In genomic region chr5:33300209-33300742, GRCh38 we compare ENCODE assay signal across 8 cellular contexts.
DNase-seq lines count a peak whose midpoint lies in the region; ATAC-seq, FAIRE-seq and TF ChIP-seq lines count a peak whose summit lies in the region.

No MANE protein-coding gene starts in this region.

- ATAC-seq in GM19468 (IDR thresholded peaks at IDR 0.05; ENCODE audit: extremely low read depth, unreplicated experiment) (peak; percentile 70), HG03460 (IDR thresholded peaks at IDR 0.05; ENCODE audit: unreplicated experiment) (peak; percentile 56)

- FAIRE-seq in bronchial epithelial cell (lab: Jason Lieb, UNC): no peak

- H3K4me3 ChIP-seq in bronchial epithelial cell (ENCODE audit: low read depth, low read length) (no peak overlapping the region), skeletal muscle satellite cell (ENCODE audit: low read length) (no peak overlapping the region), SJCRH30 (no peak overlapping the region), MG63 (no peak overlapping the region)

- no peaks in the 10 kb centered on the region for H3K27me3 ChIP-seq in bronchial epithelial cell (ENCODE audit: control insufficient read depth, insufficient read depth, low read length)
- H3K27me3 ChIP-seq in skeletal muscle satellite cell (ENCODE audit: control insufficient read depth, insufficient read depth, low read length): no peaks in the 10 kb centered on the region
- 0 out of 2 replicates have a peak, but pooled peaks cover 3% of the 10 kb centered on the region for H3K27me3 ChIP-seq in SJCRH30
- H3K27me3 ChIP-seq in MG63: no peaks in the 10 kb centered on the region

- H3K4me1 ChIP-seq in skeletal muscle satellite cell (ENCODE audit: control insufficient read depth, insufficient read depth, low read length) (peaks cover 16% of the 10 kb centered on the region), SJCRH30 (peaks cover 8% of the 10 kb centered on the region)

- TF ChIP-seq CTCF in CD14-positive monocyte (IDR thresholded peaks at IDR 0.05): no peak
- TF ChIP-seq CTCF in bronchial epithelial cell (IDR thresholded peaks at IDR 0.05; ENCODE audit: insufficient read depth, low read length, severe bottlenecking): no peak

- H3K27ac Mint-ChIP-seq in CD14-positive monocyte: peak overlapping the region; percentile 54 to 97 (median 88)

- H3K36me3 Mint-ChIP-seq in CD14-positive monocyte: no peaks in the 10 kb centered on the region

- peak overlapping the region; percentile 67 for H3K9ac ChIP-seq in skeletal muscle satellite cell (ENCODE audit: low read depth, low read length)

- H3K9me3 ChIP-seq in skeletal muscle satellite cell (replicated peaks; ENCODE audit: low read length): no peaks in the 10 kb centered on the region
- no peaks in the 10 kb centered on the region for H3K9me3 ChIP-seq in SJCRH30 (replicated peaks)
- no peaks in the 10 kb centered on the region for H3K9me3 ChIP-seq in MG63

- H3K4me2 ChIP-seq in skeletal muscle satellite cell (ENCODE audit: low read length): peak overlapping the region; percentile 60

- H3K27ac ChIP-seq in SJCRH30: no peak overlapping the region

- DNase-seq in CD14-positive monocyte (ENCODE audit: low spot score): no peak
- DNase-seq in bronchial epithelial cell (ENCODE audit: low read depth): peak; percentile 8
- no peak for DNase-seq in HK-2 (ENCODE audit: unreplicated experiment)
- no peak for DNase-seq in SJCRH30
- DNase-seq in MG63: no peak

- intact Hi-C loops in CD14-positive monocyte (cut with micrococcal nuclease): no loop called here

- peaks cover 0 to 2% (median 1%) of the 10 kb centered on the region in 3 donors for H3K27me3 Mint-ChIP-seq in CD14-positive monocyte (ENCODE audit: low read depth in 3 of 3)

- H3K4me1 Mint-ChIP-seq in CD14-positive monocyte: peaks cover 18% of the 10 kb centered on the region

- peak overlapping the region in 1 of 2 donors; percentile 81 for H3K4me3 Mint-ChIP-seq in CD14-positive monocyte

- no peaks in the 10 kb centered on the region for H3K36me3 ChIP-seq in bronchial epithelial cell (ENCODE audit: control insufficient read depth, insufficient read depth, low read length)
- no peaks in the 10 kb centered on the region for H3K36me3 ChIP-seq in skeletal muscle satellite cell (ENCODE audit: insufficient read depth, low read length)
- H3K36me3 ChIP-seq in SJCRH30: no peaks in the 10 kb centered on the region
- H3K36me3 ChIP-seq in MG63: no peaks in the 10 kb centered on the region

- peaks cover 0 to 6% (median 0%) of the 10 kb centered on the region in 7 donors for H3K9me3 Mint-ChIP-seq in CD14-positive monocyte
